8 cellular contexts compared by ENCODE assay signal in genomic region chr14:60649815-60650381, GRCh38. TPM values are rescaled to one million over a fixed set of nuclear protein-coding genes. Genes with fewer than 3 reads are reported as not detected.
DNase-seq lines count a peak whose midpoint lies in the region; ATAC-seq, FAIRE-seq and TF ChIP-seq lines count a peak whose summit lies in the region.

No MANE protein-coding gene starts in this region.

- H3K9me3 ChIP-seq in pancreas: no peaks in the 10 kb centered on the region
- H3K9me3 ChIP-seq in adrenal gland (replicated peaks in 1 of 3): no peaks in the 10 kb centered on the region
- H3K9me3 ChIP-seq in Karpas-422 (ENCODE audit: low read length): no peaks in the 10 kb centered on the region
- H3K9me3 ChIP-seq in thyroid gland: no peaks in the 10 kb centered on the region

- DNase-seq in GM13977 (ENCODE audit: low spot score) (peak; percentile 18), NCI-H2196 treated with DMSO at 0.1 percent for 48 hours (lab: John Stamatoyannopoulos, UW; ENCODE audit: unreplicated experiment) (peak; percentile 73), coronary artery (ENCODE audit: low spot score) (no peak), pancreas (no peak), HK-2 (ENCODE audit: unreplicated experiment) (no peak), adrenal gland (no peak), Karpas-422 (no peak), thyroid gland (no peak)

- peak overlapping the region; percentile 73 for H3K4me3 ChIP-seq in coronary artery
- H3K4me3 ChIP-seq in pancreas: peak overlapping the region in 3 of 4 donors; percentile 12 to 46 (median 37)
- peak overlapping the region in 1 of 4 donors; percentile 78 for H3K4me3 ChIP-seq in adrenal gland
- no peak overlapping the region for H3K4me3 ChIP-seq in Karpas-422 (ENCODE audit: low read length)
- peak overlapping the region in 1 of 3 donors; percentile 35 for H3K4me3 ChIP-seq in thyroid gland (replicated peaks in 1 of 3)

- H3K4me2 ChIP-seq in Karpas-422 (ENCODE audit: low read depth, low read length, poor library complexity, severe bottlenecking): no peak overlapping the region

- H3K79me2 ChIP-seq in Karpas-422 (ENCODE audit: low read length): no peaks in the 10 kb centered on the region

- TF ChIP-seq CTCF in GM13977 (IDR thresholded peaks at IDR 0.05; ENCODE audit: extremely low read depth, insufficient read depth, missing control alignments): no peak
- no peak for TF ChIP-seq CTCF in coronary artery (IDR thresholded peaks at IDR 0.05)
- TF ChIP-seq CTCF in pancreas (IDR thresholded peaks at IDR 0.05): no peak
- TF ChIP-seq CTCF in adrenal gland (IDR thresholded peaks at IDR 0.05): no peak
- TF ChIP-seq CTCF in thyroid gland (IDR thresholded peaks at IDR 0.05): no peak

- WGBS in pancreas, 2 donors: 5% methylated on average over 18 of the region's 18 CpGs
- WGBS in adrenal gland, 4 donors: 4 to 6% (median 4%) methylated on average over 17 to 18 of the region's 18 CpGs
- WGBS in thyroid gland, 2 donors: 5 to 9% methylated on average over 18 of the region's 18 CpGs

- intact Hi-C loops in pancreas (cut with DNase I): no loop called here
- intact Hi-C loops in adrenal gland (cut with DNase I): loop anchor here (10.0 kb wide), 2 partner anchors 375 to 535 kb away; no protein-coding TSS in a partner anchor
- intact Hi-C loops in thyroid gland (cut with DNase I): no loop called here

- no peak for FAIRE-seq in pancreas (lab: Jason Lieb, UNC)

- no peak for TF ChIP-seq POLR2A in adrenal gland (IDR thresholded peaks at IDR 0.05)
- TF ChIP-seq POLR2A in thyroid gland (IDR thresholded peaks at IDR 0.05): no peak

- no peak overlapping the region for H2AFZ ChIP-seq in Karpas-422 (ENCODE audit: low read length)

- H3K27me3 ChIP-seq in pancreas: peaks cover 16 to 85% (median 39%) of the 10 kb centered on the region in 4 donors
- H3K27me3 ChIP-seq in adrenal gland: peaks cover 80% of the 10 kb centered on the region
- H3K27me3 ChIP-seq in Karpas-422 (ENCODE audit: low read length): no peaks in the 10 kb centered on the region
- H3K27me3 ChIP-seq in thyroid gland: peaks cover 65% of the 10 kb centered on the region

- no peaks in the 10 kb centered on the region for H3K9me2 ChIP-seq in Karpas-422 (replicated peaks; ENCODE audit: insufficient read depth, low read length)

- H3K36me3 ChIP-seq in pancreas (no peaks in the 10 kb centered on the region), adrenal gland (replicated peaks in 1 of 2) (no peaks in the 10 kb centered on the region), Karpas-422 (ENCODE audit: insufficient read depth, low read length) (no peaks in the 10 kb centered on the region), thyroid gland (no peaks in the 10 kb centered on the region)

- peak overlapping the region in 1 of 2 donors; percentile 30 for H3K27ac ChIP-seq in coronary artery
- no peak overlapping the region for H3K27ac ChIP-seq in pancreas
- H3K27ac ChIP-seq in adrenal gland: no peak overlapping the region
- no peak overlapping the region for H3K27ac ChIP-seq in Karpas-422 (ENCODE audit: low read length)
- no peak overlapping the region for H3K27ac ChIP-seq in thyroid gland

- H3K4me1 ChIP-seq in pancreas (peaks cover 4 to 24% (median 11%) of the 10 kb centered on the region in 3 donors), adrenal gland (replicated peaks in 1 of 2) (peaks cover 13 to 35% of the 10 kb centered on the region in 2 donors), Karpas-422 (ENCODE audit: low read length) (peaks cover 37% of the 10 kb centered on the region), thyroid gland (peaks cover 23 to 46% of the 10 kb centered on the region in 2 donors)

- H4K20me1 ChIP-seq in Karpas-422 (ENCODE audit: insufficient read depth, low read depth, low read length): no peaks in the 10 kb centered on the region

- no peak overlapping the region for H3K9ac ChIP-seq in Karpas-422 (ENCODE audit: low read length)

- no peak for ATAC-seq in pancreas

- in situ Hi-C loops in GM13977 (cut with MboI; ENCODE audit: low pct_unique_long_range_greater_than_20kb, low sequenced_read_pairs, unreplicated experiment): no loop called here

RNA-seq across cellular contexts. Expression of gene SIX1, which starts 0.6 kb away (rescaled TPM):
- under 1 TPM in 3 of 6 donors, not detected in 3; 0.06 to 0.09 (median 0.06) TPM for total RNA-seq in pancreas
- under 1 TPM in 1 of 2 donors, not detected in 1; 0.08 TPM for polyA plus RNA-seq in pancreas
- under 1 TPM; 0.12 to 0.96 (median 0.66) TPM for total RNA-seq in adrenal gland
- polyA plus RNA-seq in adrenal gland: under 1 TPM; 0.15 to 0.67 (median 0.24) TPM
- 0.18 and 0.56 TPM in 2 replicates for total RNA-seq in Karpas-422 (2014; rRNA removed; shearing (Covaris generic); ENCODE audit: low replicate concordance)
- 1 to 10 TPM; 2.1 to 3.6 (median 2.7) TPM for total RNA-seq in thyroid gland

Comparison
In these comparisons a context has a peak if more than half of its experiments do, and no peak if none do; other contexts are left out.
1. DNase-seq: peak in GM13977 (single experiment) and NCI-H2196 treated with DMSO at 0.1 percent for 48 hours (single experiment); none in coronary artery (single experiment), pancreas (0 of 6), HK-2 (single experiment), adrenal gland (0 of 7), Karpas-422 (single experiment) and thyroid gland (0 of 2).
2. intact Hi-C loops: an anchor here in adrenal gland (10.0 kb wide); none called in pancreas and thyroid gland.